11 cellular contexts compared by ENCODE assay signal in genomic region chr14:24351517-24351916, GRCh38. TPM values are rescaled to one million over a fixed set of nuclear protein-coding genes. Genes with fewer than 3 reads are reported as not detected.
DNase-seq lines count a peak whose midpoint lies in the region; ATAC-seq and TF ChIP-seq lines count a peak whose summit lies in the region.
"Had no signal": no experiment of that assay in that cellular context is flagged by ENCODE, and none has a peak within 500 bp of the region (broad histone marks: within the 10 kb centered on the region; RNA-seq: fewer than 3 reads in every experiment).

No MANE protein-coding gene starts in this region.

- peaks cover 4% of the 10 kb centered on the region for H3K4me1 ChIP-seq in mucosa of descending colon (ENCODE audit: low read depth)

- peak; percentile 62 for ATAC-seq in mucosa of descending colon
- ATAC-seq in GM21423 (IDR thresholded peaks at IDR 0.05; ENCODE audit: unreplicated experiment) = no peak
- ATAC-seq: activated CD4-positive, CD25-positive, alpha-beta regulatory T cell treated with anti-CD3 and anti-CD28 coated beads, Interleukin-2, amount 50 U/mL, for 24 hours had no signal

- no peaks in the 10 kb centered on the region for H3K9me3 ChIP-seq in mucosa of descending colon

- intact Hi-C loops in mucosa of descending colon (cut with DNase I, micrococcal nuclease) = no loop called here

- peak; percentile 72 for DNase-seq in NCI-H69 (lab: John Stamatoyannopoulos, UW)
- peak; percentile 26 for DNase-seq in dermis blood vessel endothelial cell
- DNase-seq in mucosa of descending colon = no peak
- no peak for DNase-seq in NCI-H1417 treated with DMSO at 0.1 percent for 48 hours (lab: John Stamatoyannopoulos, UW)
- DNase-seq in medulla oblongata (ENCODE audit: extremely low spot score) = no peak
- no peak for DNase-seq in HT-29 (ENCODE audit: low spot score)
- DNase-seq: activated naive CD4-positive, alpha-beta T cell treated with anti-CD3 and anti-CD28 coated beads, Interleukin-2, amount 50 U/mL, for 16 hours; NCI-H1092 treated with DMSO at 0.1 percent for 48 hours had no signal

- TF ChIP-seq CTCF in GM12873 (IDR thresholded peaks at IDR 0.05; ENCODE audit: insufficient read depth, low read depth, low read length, missing control alignments) = peak; percentile 12
- TF ChIP-seq CTCF in mucosa of descending colon (IDR thresholded peaks at IDR 0.05) = no peak

- no peaks in the 10 kb centered on the region for H3K36me3 ChIP-seq in mucosa of descending colon (ENCODE audit: low read depth)

- H3K4me3 ChIP-seq in mucosa of descending colon = no peak overlapping the region

RNA-seq across cellular contexts. Expression of gene RIPK3, which starts 11.7 kb away (rescaled TPM):
- total RNA-seq in dermis blood vessel endothelial cell (4.7 and 5.8 TPM in 2 replicates), mucosa of descending colon (10 to 100 TPM; 40.6 to 99.9 (median 71.7) TPM)
- total RNA-seq in HT-29 (2014; rRNA removed; shearing (Covaris generic)) = 20.7 and 24.9 TPM in 2 replicates

RNA-seq across cellular contexts. Expression of gene NFATC4, which starts 16.5 kb away (rescaled TPM):
- total RNA-seq in dermis blood vessel endothelial cell = 8.8 and 11.1 TPM in 2 replicates
- 100 to 1,000 TPM in 1 of 3 donors, 10 to 100 TPM in 2; 11.9 to 112 (median 25.2) TPM for total RNA-seq in mucosa of descending colon
- total RNA-seq in HT-29 (2014; rRNA removed; shearing (Covaris generic)) = 2.9 and 4.3 TPM in 2 replicates

RNA-seq across cellular contexts. Expression of gene ADCY4, which starts 16.6 kb away (rescaled TPM):
- total RNA-seq in dermis blood vessel endothelial cell (68.4 and 138 TPM in 2 replicates), mucosa of descending colon (10 to 100 TPM; 13.9 to 23.5 (median 20.7) TPM)
- total RNA-seq in HT-29 (2014; rRNA removed; shearing (Covaris generic)) = 1.6 and 2.9 TPM in 2 replicates

RNA-seq across cellular contexts. Expression of gene LTB4R, which starts 40.2 kb away (rescaled TPM):
- 3.5 and 3.6 TPM in 2 replicates for total RNA-seq in dermis blood vessel endothelial cell
- 1 to 10 TPM; 3.4 to 6.1 (median 3.8) TPM for total RNA-seq in mucosa of descending colon
- total RNA-seq in HT-29 (2014; rRNA removed; shearing (Covaris generic)) = 9.8 and 10.6 TPM in 2 replicates

RNA-seq across cellular contexts. Expression of gene LTB4R2, which starts 41.6 kb away (rescaled TPM):
- total RNA-seq in dermis blood vessel endothelial cell = 5.9 and 9.7 TPM in 2 replicates
- total RNA-seq in mucosa of descending colon = 1 to 10 TPM; 3.7 to 6.3 (median 5.0) TPM
- 13.3 and 16.5 TPM in 2 replicates for total RNA-seq in HT-29 (2014; rRNA removed; shearing (Covaris generic))

Comparison
In these comparisons a context has a peak if more than half of its experiments do, and no peak if none do; other contexts are left out.
1. DNase-seq: peak in NCI-H69 (single experiment) and dermis blood vessel endothelial cell (single experiment); none in mucosa of descending colon (0 of 3), NCI-H1417 treated with DMSO at 0.1 percent for 48 hours (single experiment), medulla oblongata (single experiment) and HT-29 (single experiment).